In genomic region chrX:103175944-103176753, GRCh38 we compare ENCODE assay signal across 8 cellular contexts. TPM values are rescaled to one million over a fixed set of nuclear protein-coding genes. Genes with fewer than 3 reads are reported as not detected.
A peak's percentile ranks its signal among the peaks of the same experiment; 100 is the strongest.
DNase-seq lines count a peak whose midpoint lies in the region; ATAC-seq and TF ChIP-seq lines count a peak whose summit lies in the region.

No MANE protein-coding gene starts in this region.

- H3K9me3 Mint-ChIP-seq in activated naive CD8-positive, alpha-beta T cell treated with anti-CD3 and anti-CD28 coated beads, Interleukin-2, amount 10 ng/mL, durations not matched to agents 7 days and 5 days: no peaks in the 10 kb centered on the region

- H3K4me2 ChIP-seq in SK-N-SH: peak overlapping the region; percentile 63

- TF ChIP-seq EP300 in SK-N-SH (IDR thresholded peaks at IDR 0.05; ENCODE audit: borderline replicate concordance in 1 of 2, low read depth in 1 of 2, low read length in 1 of 2): no peak

- H3K9ac ChIP-seq in HUES64 (ENCODE audit: low read depth, low read length) (no peak overlapping the region), SK-N-SH (no peak overlapping the region)

- H3K4me1 ChIP-seq in HUES64 (ENCODE audit: insufficient read depth, low read length): no peaks in the 10 kb centered on the region
- H3K4me1 ChIP-seq in SK-N-SH (ENCODE audit: control insufficient read depth in 1 of 2, insufficient read depth in 2 of 2, low read depth in 1 of 2, low read length in 1 of 2): no peaks in the 10 kb centered on the region
- H3K4me1 ChIP-seq in heart left ventricle: no peaks in the 10 kb centered on the region

- no peaks in the 10 kb centered on the region for H3K4me1 Mint-ChIP-seq in activated naive CD8-positive, alpha-beta T cell treated with anti-CD3 and anti-CD28 coated beads, Interleukin-2, amount 10 ng/mL, durations not matched to agents 7 days and 5 days

- 23% methylated on average over 8 of the region's 11 CpGs for WGBS in HUES64
- WGBS in SK-N-SH (ENCODE audit: low lambda C conversion rate): 11% methylated on average over 11 of the region's 11 CpGs
- 9 to 40% (median 22%) methylated on average over 11 of the region's 11 CpGs for WGBS in heart left ventricle, 4 donors

- peaks cover 13% of the 10 kb centered on the region; the same call in 1 of the 2 replicates for H3K27me3 ChIP-seq in HUES64 (ENCODE audit: insufficient read depth, low read length)
- H3K27me3 ChIP-seq in SK-N-SH (ENCODE audit: insufficient read depth): peaks cover 14% of the 10 kb centered on the region; the same call in 1 of the 2 replicates
- peaks cover 0 to 49% (median 0%) of the 10 kb centered on the region in 9 donors for H3K27me3 ChIP-seq in heart left ventricle

- DNase-seq in Ammon's horn (ENCODE audit: low spot score) (peak; percentile 59), SK-N-SH (peak; percentile 67), heart left ventricle (peak in 2 of 5 donors; percentile 7 to 21), retina (peak; percentile 71), NCI-H526 treated with DMSO at 0.1 percent for 48 hours (lab: John Stamatoyannopoulos, UW) (no peak)
- DNase-seq in activated naive CD8-positive, alpha-beta T cell treated with anti-CD3 and anti-CD28 coated beads, Interleukin-2, amount 10 ng/mL, durations not matched to agents 7 days and 5 days: peak; percentile 59

- H3K36me3 ChIP-seq in HUES64 (ENCODE audit: insufficient read depth, low read length): no peaks in the 10 kb centered on the region
- no peaks in the 10 kb centered on the region for H3K36me3 ChIP-seq in SK-N-SH (replicated peaks in 1 of 2; ENCODE audit: control insufficient read depth in 1 of 2, insufficient read depth in 2 of 2, low read length in 1 of 2)
- no peaks in the 10 kb centered on the region for H3K36me3 ChIP-seq in heart left ventricle

- intact Hi-C loops in heart left ventricle (cut with DNase I): loop anchor here in 5 of 10 donors (5.0 kb wide), 2 partner anchors 224 to 229 kb away; no protein-coding TSS in a partner anchor

- H3K27ac Mint-ChIP-seq in activated naive CD8-positive, alpha-beta T cell treated with anti-CD3 and anti-CD28 coated beads, Interleukin-2, amount 10 ng/mL, durations not matched to agents 7 days and 5 days: no peak overlapping the region

- H4K20me1 ChIP-seq in SK-N-SH (ENCODE audit: insufficient read depth): no peaks in the 10 kb centered on the region

- peak; percentile 77 for TF ChIP-seq RAD21 in SK-N-SH (IDR thresholded peaks at IDR 0.05; ENCODE audit: low read length)

- H3K9me2 ChIP-seq in SK-N-SH: no peaks in the 10 kb centered on the region

- TF ChIP-seq CTCF in SK-N-SH (IDR thresholded peaks at IDR 0.05) (peak; percentile 92), heart left ventricle (IDR thresholded peaks at IDR 0.05) (peak; percentile 46 to 74 (median 66))

- 0 out of 2 replicates have a peak overlapping the region, but pooled peaks have one; percentile 43 for H2AFZ ChIP-seq in SK-N-SH (ENCODE audit: low read depth)

- peak overlapping the region; percentile 42 for H3K4me3 ChIP-seq in HUES64 (ENCODE audit: low read length)
- H3K4me3 ChIP-seq in SK-N-SH (ENCODE audit: low read depth in 2 of 2, low read length in 1 of 2): peak overlapping the region; percentile 15 to 27; a peak in 3 of 4 replicates
- H3K4me3 ChIP-seq in heart left ventricle: no peak overlapping the region

- no peaks in the 10 kb centered on the region for H3K36me3 Mint-ChIP-seq in activated naive CD8-positive, alpha-beta T cell treated with anti-CD3 and anti-CD28 coated beads, Interleukin-2, amount 10 ng/mL, durations not matched to agents 7 days and 5 days

- no peaks in the 10 kb centered on the region for H3F3A ChIP-seq in SK-N-SH (replicated peaks; ENCODE audit: insufficient read depth)

- no peaks in the 10 kb centered on the region for H3K79me2 ChIP-seq in SK-N-SH (ENCODE audit: insufficient read depth)

- CTCF ChIA-PET in SK-N-SH (lab: Yijun Ruan, JAX): interaction anchor here (0.5 to 4.4 kb wide), 13 partner anchors 9 to 242 kb away, joined by 3 to 31 read pairs (median 5); no protein-coding TSS in a partner anchor

- no peaks in the 10 kb centered on the region for H3K9me3 ChIP-seq in HUES64 (ENCODE audit: insufficient read depth, low read depth, low read length)
- no peaks in the 10 kb centered on the region for H3K9me3 ChIP-seq in SK-N-SH
- H3K9me3 ChIP-seq in heart left ventricle: no peaks in the 10 kb centered on the region

- H3K4me3 Mint-ChIP-seq in activated naive CD8-positive, alpha-beta T cell treated with anti-CD3 and anti-CD28 coated beads, Interleukin-2, amount 10 ng/mL, durations not matched to agents 7 days and 5 days: peak overlapping the region; percentile 52

- peaks cover 6% of the 10 kb centered on the region for H3K27me3 Mint-ChIP-seq in activated naive CD8-positive, alpha-beta T cell treated with anti-CD3 and anti-CD28 coated beads, Interleukin-2, amount 10 ng/mL, durations not matched to agents 7 days and 5 days

- POLR2A ChIA-PET in SK-N-SH (lab: Yijun Ruan, JAX): no interaction called here
- POLR2A ChIA-PET in activated naive CD8-positive, alpha-beta T cell treated with anti-CD3 and anti-CD28 coated beads, Interleukin-2, amount 10 ng/mL, durations not matched to agents 7 days and 5 days (lab: Charles Lee): no interaction called here

- H3K27ac ChIP-seq in HUES64 (ENCODE audit: low read depth, low read length): no peak overlapping the region
- H3K27ac ChIP-seq in SK-N-SH (ENCODE audit: low read depth in 2 of 2, low read length in 1 of 2): no peak overlapping the region
- no peak overlapping the region for H3K27ac ChIP-seq in heart left ventricle

- peak; percentile 86 for ATAC-seq in GM18867 (IDR thresholded peaks at IDR 0.05; ENCODE audit: unreplicated experiment)
- no peak for ATAC-seq in activated naive CD8-positive, alpha-beta T cell treated with anti-CD3 and anti-CD28 coated beads, Interleukin-2, amount 10 ng/mL, durations not matched to agents 7 days and 5 days (ENCODE audit: low read depth)
- ATAC-seq in heart left ventricle: peak in 2 of 4 donors; percentile 51 to 64

- no peak for TF ChIP-seq POLR2A in heart left ventricle (IDR thresholded peaks at IDR 0.05)

TF ChIP-seq in SK-N-SH, 30 proteins besides CTCF, POLR2A, EP300 and RAD21:
- TF ChIP-seq, protein P1, sequence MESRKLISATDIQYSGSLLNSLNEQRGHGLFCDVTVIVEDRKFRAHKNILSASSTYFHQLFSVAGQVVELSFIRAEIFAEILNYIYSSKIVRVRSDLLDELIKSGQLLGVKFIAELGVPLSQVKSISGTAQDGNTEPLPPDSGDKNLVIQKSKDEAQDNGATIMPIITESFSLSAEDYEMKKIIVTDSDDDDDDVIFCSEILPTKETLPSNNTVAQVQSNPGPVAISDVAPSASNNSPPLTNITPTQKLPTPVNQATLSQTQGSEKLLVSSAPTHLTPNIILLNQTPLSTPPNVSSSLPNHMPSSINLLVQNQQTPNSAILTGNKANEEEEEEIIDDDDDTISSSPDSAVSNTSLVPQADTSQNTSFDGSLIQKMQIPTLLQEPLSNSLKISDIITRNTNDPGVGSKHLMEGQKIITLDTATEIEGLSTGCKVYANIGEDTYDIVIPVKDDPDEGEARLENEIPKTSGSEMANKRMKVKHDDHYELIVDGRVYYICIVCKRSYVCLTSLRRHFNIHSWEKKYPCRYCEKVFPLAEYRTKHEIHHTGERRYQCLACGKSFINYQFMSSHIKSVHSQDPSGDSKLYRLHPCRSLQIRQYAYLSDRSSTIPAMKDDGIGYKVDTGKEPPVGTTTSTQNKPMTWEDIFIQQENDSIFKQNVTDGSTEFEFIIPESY (IDR thresholded peaks at IDR 0.05; ENCODE audit: borderline replicate concordance, low read depth): no peak
- peak; percentile 45 for TF ChIP-seq SMC3 (IDR thresholded peaks at IDR 0.05; ENCODE audit: low read depth, low read length)

RNA-seq across cellular contexts. Expression of gene BEX4, which starts 38.8 kb away (rescaled TPM):
- 57.7 TPM for polyA plus RNA-seq in HUES64 (2013, experiment 1 of 2)
- 76.5 TPM for polyA plus RNA-seq in HUES64 (2013, experiment 2 of 2)
- polyA plus RNA-seq in SK-N-SH (2012; rRNA removed): 84.8 and 95.7 TPM in 2 replicates
- polyA plus RNA-seq in SK-N-SH (2012; cell fraction: cytosol; rRNA removed): 111 and 151 TPM in 2 replicates
- 17.2 and 35.2 TPM in 2 replicates for polyA plus RNA-seq in SK-N-SH (2012; cell fraction: nucleus; rRNA removed)
- total RNA-seq in activated naive CD8-positive, alpha-beta T cell treated with anti-CD3 and anti-CD28 coated beads, Interleukin-2, amount 10 ng/mL, durations not matched to agents 7 days and 5 days: 10 to 100 TPM; 23.3 to 25.6 TPM
- 10 to 100 TPM; 34.8 to 54.5 (median 43.1) TPM for total RNA-seq in heart left ventricle
- polyA plus RNA-seq in heart left ventricle: 10 to 100 TPM; 43.6 to 57.0 TPM

Comparison
In these comparisons a context has a peak if more than half of its experiments do, and no peak if none do; other contexts are left out.
1. H3K4me3 ChIP-seq: peak in HUES64 (single experiment) and SK-N-SH (2 of 2); none in heart left ventricle (0 of 12).